In the genomic region with DNA sequence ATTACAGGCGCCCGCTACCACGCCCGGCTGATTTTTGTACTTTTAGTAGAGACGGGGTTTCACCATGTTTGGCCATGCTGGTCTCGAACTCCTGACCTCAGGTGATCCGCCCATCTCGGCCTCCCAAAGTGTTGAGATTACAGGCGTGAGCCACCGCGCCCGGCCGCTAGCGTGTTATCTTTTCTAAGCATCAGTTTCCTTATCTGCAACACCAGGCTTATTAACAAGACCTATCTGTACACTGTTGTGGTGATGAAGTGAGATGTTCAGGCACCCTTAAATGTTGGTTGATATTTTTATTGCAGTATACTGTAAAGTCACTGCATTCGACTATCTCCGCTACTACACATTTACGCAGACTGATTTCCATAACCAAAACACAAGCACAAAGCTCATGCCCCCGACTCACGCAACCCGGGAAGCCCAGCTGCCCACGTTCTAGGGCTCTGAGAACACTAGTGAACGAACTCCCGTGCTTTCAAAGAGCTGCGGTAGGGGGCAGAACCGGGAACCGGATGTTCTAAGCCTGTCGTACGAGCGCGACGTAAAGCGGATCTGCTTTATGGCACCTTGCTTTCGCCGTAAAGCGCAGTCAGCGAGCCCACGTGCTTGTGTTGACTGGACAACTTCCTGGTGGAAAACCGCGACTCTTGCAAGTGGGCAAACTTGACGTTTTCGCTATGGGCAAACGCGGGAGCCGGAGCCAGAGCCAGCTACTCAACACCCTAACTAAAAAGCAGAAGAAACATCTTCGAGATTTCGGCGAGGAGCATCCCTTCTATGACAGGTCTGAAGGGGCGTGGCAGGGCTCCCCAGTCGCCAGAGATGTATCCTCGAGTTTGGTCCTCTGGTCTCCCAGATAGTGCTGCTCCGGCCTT, we compare ENCODE assay signal across 8 cellular contexts.
DNase-seq lines count a peak whose midpoint lies in the region; ATAC-seq and TF ChIP-seq lines count a peak whose summit lies in the region.

UTP25 (plus strand) TSS at position 589 of the 878 bp plus-strand sequence; CDS start at position 681, 92 bp downstream.

- peaks cover 6 to 12% of the 10 kb centered on the region in 2 donors for H3K36me3 ChIP-seq in mucosa of rectum (ENCODE audit: control insufficient read depth in 2 of 2, insufficient read depth in 2 of 2, low read length in 2 of 2)

- H3K4me3 ChIP-seq in mucosa of rectum (ENCODE audit: low read length in 2 of 2): peak within 1 kb of the TSS; percentile 96 to 98

- DNase-seq in DMS53 (lab: John Stamatoyannopoulos, UW) (peak; percentile 100), OCI-M2 (lab: John Stamatoyannopoulos, UW; ENCODE audit: unreplicated experiment) (peak; percentile 86), activated T-cell treated with anti-CD3 and anti-CD28 coated beads for 4 hours (peak; percentile 94), erythroblast (lab: John Stamatoyannopoulos, UW) (peak; percentile 96 to 97)
- peak; percentile 96 for DNase-seq in stimulated activated CD8-positive, alpha-beta memory T cell treated with anti-CD3 and anti-CD28 coated beads, Interleukin-4, amount 100 ng/mL, for 48 hours

- no peaks in the 10 kb centered on the region for H3K27me3 ChIP-seq in mucosa of rectum (ENCODE audit: control insufficient read depth in 2 of 2, insufficient read depth in 2 of 2, low read length in 2 of 2)

- no peak; the same call in 1 of the 2 replicates for TF ChIP-seq RAD21 in Ishikawa (IDR thresholded peaks at IDR 0.05; ENCODE audit: low read depth)

- peak; percentile 91 for ATAC-seq in GM21576 (IDR thresholded peaks at IDR 0.05; ENCODE audit: unreplicated experiment)

- peak; percentile 64 for TF ChIP-seq POLR2A in erythroblast (IDR thresholded peaks at IDR 0.05; ENCODE audit: low read length)

- peak within 1 kb of the TSS; percentile 77 to 78 for H3K9ac ChIP-seq in mucosa of rectum (ENCODE audit: low read depth in 1 of 2, low read length in 2 of 2)

- TF ChIP-seq EP300 in Ishikawa (IDR thresholded peaks at IDR 0.05; ENCODE audit: borderline replicate concordance): peak; percentile 21; the same call in 1 of the 2 replicates

- H3K4me1 ChIP-seq in mucosa of rectum (ENCODE audit: control insufficient read depth in 2 of 2, insufficient read depth in 2 of 2, low read length in 2 of 2): peaks cover 6 to 21% of the 10 kb centered on the region in 2 donors

- H3K9me3 ChIP-seq in mucosa of rectum (ENCODE audit: control insufficient read depth in 2 of 2, low read length in 2 of 2): no peaks in the 10 kb centered on the region

- peak within 1 kb of the TSS; percentile 76 to 91 for H3K27ac ChIP-seq in mucosa of rectum (ENCODE audit: low read depth in 2 of 2, low read length in 2 of 2)

TF ChIP-seq in Ishikawa, 13 proteins besides CTCF, POLR2A, EP300 and RAD21:
- TF ChIP-seq TEAD4 (IDR thresholded peaks at IDR 0.05) (peak; percentile 55), ZBTB7A (IDR thresholded peaks at IDR 0.05; ENCODE audit: low read depth) (no peak), EGR1 (IDR thresholded peaks at IDR 0.05) (peak; percentile 11; the same call in 1 of the 2 replicates), REST (IDR thresholded peaks at IDR 0.05; ENCODE audit: low read depth) (0 out of 2 replicates have a peak, but pooled peaks have one; percentile 16), YY1 (IDR thresholded peaks at IDR 0.05; ENCODE audit: low read depth) (peak; percentile 64; the same call in 1 of the 2 replicates), FOXM1 (IDR thresholded peaks at IDR 0.05; ENCODE audit: borderline replicate concordance, low read depth) (no peak), TAF1 (IDR thresholded peaks at IDR 0.05; ENCODE audit: low read depth) (peak; percentile 87), CEBPB (IDR thresholded peaks at IDR 0.05) (no peak; the same call in 1 of the 2 replicates), TCF12 (IDR thresholded peaks at IDR 0.05; ENCODE audit: low read depth) (peak; percentile 68), CREB1 (IDR thresholded peaks at IDR 0.05; ENCODE audit: low read depth) (0 out of 2 replicates have a peak, but pooled peaks have one; percentile 60), NFIC (IDR thresholded peaks at IDR 0.05) (peak; percentile 64)
- TF ChIP-seq, protein P1, sequence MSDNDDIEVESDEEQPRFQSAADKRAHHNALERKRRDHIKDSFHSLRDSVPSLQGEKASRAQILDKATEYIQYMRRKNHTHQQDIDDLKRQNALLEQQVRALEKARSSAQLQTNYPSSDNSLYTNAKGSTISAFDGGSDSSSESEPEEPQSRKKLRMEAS (IDR thresholded peaks at IDR 0.05): peak; percentile 100
- TF ChIP-seq, protein P2, sequence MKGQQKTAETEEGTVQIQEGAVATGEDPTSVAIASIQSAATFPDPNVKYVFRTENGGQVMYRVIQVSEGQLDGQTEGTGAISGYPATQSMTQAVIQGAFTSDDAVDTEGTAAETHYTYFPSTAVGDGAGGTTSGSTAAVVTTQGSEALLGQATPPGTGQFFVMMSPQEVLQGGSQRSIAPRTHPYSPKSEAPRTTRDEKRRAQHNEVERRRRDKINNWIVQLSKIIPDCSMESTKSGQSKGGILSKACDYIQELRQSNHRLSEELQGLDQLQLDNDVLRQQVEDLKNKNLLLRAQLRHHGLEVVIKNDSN (IDR thresholded peaks at IDR 0.05): peak; percentile 95

Comparison
In these comparisons a context has a peak if more than half of its experiments do, and no peak if none do; other contexts are left out.
1. Peak in every context shown above with its lines: DNase-seq, ATAC-seq, H3K4me3 ChIP-seq and H3K27ac ChIP-seq.